ENCODE assay signal across 8 cellular contexts in genomic region chr2:96138146-96139145, GRCh38. TPM values are rescaled to one million over a fixed set of nuclear protein-coding genes. Genes with fewer than 3 reads are reported as not detected.
DNase-seq lines count a peak whose midpoint lies in the region; ATAC-seq and TF ChIP-seq lines count a peak whose summit lies in the region.

ASTL (minus strand) TSS chr2:96138502; CDS start chr2:96138436, 66 bp downstream.

- H3K27me3 ChIP-seq in DOHH2 (ENCODE audit: control insufficient read depth, low read length) (no peaks in the 10 kb centered on the region), gastrocnemius medialis (no peaks in the 10 kb centered on the region)

- peaks cover 7% of the 10 kb centered on the region for H3K79me2 ChIP-seq in DOHH2 (ENCODE audit: control insufficient read depth, low read length)

- in situ Hi-C loops in gastrocnemius medialis (cut with MboI; ENCODE audit: low sequenced_read_pairs in 4 of 4): loop anchor here in 2 of 4 donors (25.0 kb wide), 2 partner anchors 124 to 374 kb away; partner anchors contain the start of genes CIAO1 (in 1 of the 2), NEURL3 (in 1 of the 2) and TMEM127 (in 1 of the 2)

- TF ChIP-seq POLR2A in gastrocnemius medialis (IDR thresholded peaks at IDR 0.05): no peak

- H3K36me3 ChIP-seq in DOHH2 (ENCODE audit: control insufficient read depth, low read length) (peaks cover 18% of the 10 kb centered on the region), gastrocnemius medialis (no peaks in the 10 kb centered on the region)

- TF ChIP-seq CTCF in DOHH2 (IDR thresholded peaks at IDR 0.05; ENCODE audit: low read depth, low read length, poor library complexity, severe bottlenecking): peak; percentile 86
- peak; percentile 22 to 54 (median 37) for TF ChIP-seq CTCF in gastrocnemius medialis (IDR thresholded peaks at IDR 0.05 in 4 of 5, conservative IDR thresholded peaks at IDR 0.05 in 1 of 5)

- H3F3A ChIP-seq in DOHH2 (ENCODE audit: control insufficient read depth, insufficient read depth): peaks cover 17% of the 10 kb centered on the region; the same call in 1 of the 2 replicates

- intact Hi-C loops in left cardiac atrium (cut with DNase I) (loop anchor here (2.0 to 10.0 kb wide), 3 partner anchors 116 to 369 kb away; partner anchors contain the start of gene NEURL3 (in 2 of the 2)), gastrocnemius medialis (cut with DNase I; ENCODE audit: low total_unique reads) (loop anchor here (10.0 kb wide), 1 partner anchor 366 kb away; the partner anchor contains the start of gene NEURL3)

- no peaks in the 10 kb centered on the region for H3K9me3 ChIP-seq in DOHH2 (ENCODE audit: control insufficient read depth, insufficient read depth, low read length)
- H3K9me3 ChIP-seq in gastrocnemius medialis: no peaks in the 10 kb centered on the region

- peak; percentile 65 for DNase-seq in activated naive CD4-positive, alpha-beta T cell treated with Interleukin-2 at 50 U/mL for 16 hours
- DNase-seq in left cardiac atrium: no peak
- no peak for DNase-seq in gastrocnemius medialis

- H3K4me2 ChIP-seq in DOHH2 (ENCODE audit: low read length): no peak within 1 kb of the TSS

- H3K4me1 ChIP-seq in DOHH2 (ENCODE audit: control insufficient read depth, low read length) (peaks cover 15% of the 10 kb centered on the region), gastrocnemius medialis (no peaks in the 10 kb centered on the region)

- no peaks in the 10 kb centered on the region for H3K9me2 ChIP-seq in DOHH2 (replicated peaks; ENCODE audit: control insufficient read depth, low read length)

- peaks cover 8% of the 10 kb centered on the region for H4K20me1 ChIP-seq in DOHH2 (ENCODE audit: control insufficient read depth, insufficient read depth, low read depth, low read length)

- no peak within 1 kb of the TSS for H3K4me3 ChIP-seq in DOHH2 (ENCODE audit: low read length)
- H3K4me3 ChIP-seq in gastrocnemius medialis: no peak within 1 kb of the TSS

- ATAC-seq in HG02798 (IDR thresholded peaks at IDR 0.05; ENCODE audit: poor library complexity, unreplicated experiment) (peak; percentile 23), left cardiac atrium (peak; percentile 54 to 65), gastrocnemius medialis (peak in 1 of 2 donors; percentile 59), GM18870 (IDR thresholded peaks at IDR 0.05; ENCODE audit: unreplicated experiment) (no peak), HG02678 (IDR thresholded peaks at IDR 0.05; ENCODE audit: unreplicated experiment) (no peak)

- no peak within 1 kb of the TSS for H3K27ac ChIP-seq in DOHH2 (ENCODE audit: low read depth, low read length)
- no peak within 1 kb of the TSS for H3K27ac ChIP-seq in gastrocnemius medialis

TF ChIP-seq in PFSK-1, 5 proteins besides CTCF, POLR2A, EP300 and RAD21:
- TF ChIP-seq FOXP2 (optimal IDR thresholded peaks at IDR 0.05; ENCODE audit: borderline replicate concordance, extremely low read depth, extremely low read length, insufficient read depth) (peak; percentile 15), SIN3A (IDR thresholded peaks at IDR 0.05; ENCODE audit: borderline replicate concordance, insufficient read depth, low read length) (no peak), POLR2AphosphoS5 (IDR thresholded peaks at IDR 0.05; ENCODE audit: low read depth, low read length) (no peak), REST (IDR thresholded peaks at IDR 0.05; ENCODE audit: insufficient read depth in 1 of 2, low read depth in 2 of 2, low read length in 2 of 2) (no peak)

RNA-seq across cellular contexts. Expression of gene ASTL, which starts in this region (rescaled TPM):
- polyA plus RNA-seq in PFSK-1 (2012; ENCODE audit: insufficient read length, low read depth): not detected
- not detected for total RNA-seq in left cardiac atrium
- total RNA-seq in gastrocnemius medialis: not detected

Comparison
In these comparisons a context has a peak if more than half of its experiments do, and no peak if none do; other contexts are left out.
1. Peak in ATAC-seq in left cardiac atrium; RNA of the gene not detected or under 1 TPM.